ENCODE assay signal across 14 cellular contexts in genomic region chr21:46189959-46190490, GRCh38. TPM values are rescaled to one million over a fixed set of nuclear protein-coding genes. Genes with fewer than 3 reads are reported as not detected.
A peak's percentile ranks its signal among the peaks of the same experiment; 100 is the strongest.
DNase-seq lines count a peak whose midpoint lies in the region; ATAC-seq and TF ChIP-seq lines count a peak whose summit lies in the region.
"Had no signal": no experiment of that assay in that cellular context is flagged by ENCODE, and none has a peak within 500 bp of the region (broad histone marks: within the 10 kb centered on the region; RNA-seq: fewer than 3 reads in every experiment).

No MANE protein-coding gene starts in this region.

- ATAC-seq in right cardiac atrium (peak in 1 of 2 donors; percentile 2), GM21528 (IDR thresholded peaks at IDR 0.05; ENCODE audit: low FRiP score, unreplicated experiment) (no peak), GM21526 (IDR thresholded peaks at IDR 0.05; ENCODE audit: low FRiP score, unreplicated experiment) (no peak)
- no peak for ATAC-seq in activated naive CD8-positive, alpha-beta T cell treated with anti-CD3 and anti-CD28 coated beads, Interleukin-2, amount 50 U/mL, for 24 hours
- ATAC-seq: activated naive CD4-positive, alpha-beta T cell treated with anti-CD3 and anti-CD28 coated beads, Interleukin-2, amount 50 U/mL, for 72 hours had no signal

- H3K36me3 ChIP-seq in H7 (replicated peaks; ENCODE audit: control insufficient read depth, insufficient read depth, low read length), result peaks cover 13% of the 10 kb centered on the region

- no peaks in the 10 kb centered on the region for H3K27me3 ChIP-seq in H7 (ENCODE audit: control insufficient read depth, insufficient read depth, low read length)
- no peaks in the 10 kb centered on the region for H3K27me3 ChIP-seq in right cardiac atrium (ENCODE audit: control insufficient read depth, insufficient read depth)
- H3K27me3 ChIP-seq: SJCRH30, spleen had no signal

- H3K4me3 Mint-ChIP-seq in chondrocyte (ENCODE audit: unreplicated experiment), result no peak overlapping the region
- no peak overlapping the region for H3K4me3 Mint-ChIP-seq in activated naive CD8-positive, alpha-beta T cell treated with anti-CD3 and anti-CD28 coated beads, Interleukin-2, amount 50 U/mL, for 24 hours
- H3K4me3 Mint-ChIP-seq: stimulated activated naive CD8-positive, alpha-beta T cell treated with anti-CD3 and anti-CD28 coated beads, Interleukin-15, Interleukin-2, amounts not matched to agents 100 ng/mL and 50 ng/mL, for 24 hours had no signal

- intact Hi-C loops in right cardiac atrium (cut with DNase I), result no loop called here

- DNase-seq in H7 (peak; percentile 33), chondrocyte (ENCODE audit: low spot score) (peak; percentile 79), right cardiac atrium (no peak), COLO668 (lab: John Stamatoyannopoulos, UW; ENCODE audit: unreplicated experiment) (no peak)
- DNase-seq in activated naive CD8-positive, alpha-beta T cell treated with anti-CD3 and anti-CD28 coated beads, Interleukin-2, amount 50 U/mL, for 24 hours, result no peak
- DNase-seq: activated CD4-positive, alpha-beta T cell treated with anti-CD3 and anti-CD28 coated beads for 48 hours; NCI-H1417 treated with DMSO at 0.1 percent for 48 hours; SJCRH30; spleen had no signal

- H3K27ac ChIP-seq in right cardiac atrium (ENCODE audit: low read length), result peak overlapping the region; percentile 86
- H3K27ac ChIP-seq in skin epidermis, result peak overlapping the region in 14 of 21 experiments; percentile 10 to 85 (median 72)
- H3K27ac ChIP-seq: SJCRH30 had no signal

- no peaks in the 10 kb centered on the region for H3K9me3 ChIP-seq in right cardiac atrium (ENCODE audit: control insufficient read depth, low read length)
- H3K9me3 ChIP-seq: SJCRH30, spleen had no signal

- H3K27ac Mint-ChIP-seq in chondrocyte (ENCODE audit: unreplicated experiment), result no peak overlapping the region
- H3K27ac Mint-ChIP-seq in activated naive CD8-positive, alpha-beta T cell treated with anti-CD3 and anti-CD28 coated beads, Interleukin-2, amount 50 U/mL, for 24 hours, result no peak overlapping the region
- H3K27ac Mint-ChIP-seq: stimulated activated naive CD8-positive, alpha-beta T cell treated with anti-CD3 and anti-CD28 coated beads, Interleukin-15, Interleukin-2, amounts not matched to agents 100 ng/mL and 50 ng/mL, for 24 hours had no signal

- 94% methylated on average over 14 of the region's 14 CpGs for WGBS in right cardiac atrium

- H3K36me3 Mint-ChIP-seq in chondrocyte (ENCODE audit: low read depth), result peaks cover 22% of the 10 kb centered on the region
- H3K36me3 Mint-ChIP-seq in activated naive CD8-positive, alpha-beta T cell treated with anti-CD3 and anti-CD28 coated beads, Interleukin-2, amount 50 U/mL, for 24 hours (ENCODE audit: low read depth), result peaks cover under 1% of the 10 kb centered on the region
- H3K36me3 Mint-ChIP-seq: activated naive CD4-positive, alpha-beta T cell treated with anti-CD3 and anti-CD28 coated beads, Interleukin-2, amount 50 U/mL, for 72 hours had no signal

- peaks cover 41% of the 10 kb centered on the region for H3K4me1 Mint-ChIP-seq in chondrocyte (ENCODE audit: low read depth)
- H3K4me1 Mint-ChIP-seq in activated naive CD8-positive, alpha-beta T cell treated with anti-CD3 and anti-CD28 coated beads, Interleukin-2, amount 50 U/mL, for 24 hours, result peaks cover 2% of the 10 kb centered on the region

- peaks cover 9% of the 10 kb centered on the region for H3K4me1 ChIP-seq in right cardiac atrium (ENCODE audit: control insufficient read depth, insufficient read depth, low read length)

- TF ChIP-seq CTCF in chondrocyte (IDR thresholded peaks at IDR 0.05), result no peak

- no peaks in the 10 kb centered on the region for H3K9me3 Mint-ChIP-seq in chondrocyte (ENCODE audit: low read depth)
- no peaks in the 10 kb centered on the region for H3K9me3 Mint-ChIP-seq in activated naive CD8-positive, alpha-beta T cell treated with anti-CD3 and anti-CD28 coated beads, Interleukin-2, amount 50 U/mL, for 24 hours
- H3K9me3 Mint-ChIP-seq: activated naive CD4-positive, alpha-beta T cell treated with anti-CD3 and anti-CD28 coated beads, Interleukin-2, amount 50 U/mL, for 72 hours; stimulated activated naive CD8-positive, alpha-beta T cell treated with anti-CD3 and anti-CD28 coated beads, Interleukin-15, Interleukin-2, amounts not matched to agents 100 ng/mL and 50 ng/mL, for 24 hours had no signal

- no peaks in the 10 kb centered on the region for H3K27me3 Mint-ChIP-seq in chondrocyte (ENCODE audit: low read depth)
- H3K27me3 Mint-ChIP-seq in activated naive CD8-positive, alpha-beta T cell treated with anti-CD3 and anti-CD28 coated beads, Interleukin-2, amount 50 U/mL, for 24 hours, result no peaks in the 10 kb centered on the region
- H3K27me3 Mint-ChIP-seq: stimulated activated naive CD8-positive, alpha-beta T cell treated with anti-CD3 and anti-CD28 coated beads, Interleukin-15, Interleukin-2, amounts not matched to agents 100 ng/mL and 50 ng/mL, for 24 hours had no signal

- H3K4me3 ChIP-seq in H7 (ENCODE audit: insufficient read depth, low read depth, low read length), result no peak overlapping the region
- no peak overlapping the region for H3K4me3 ChIP-seq in right cardiac atrium (ENCODE audit: low read length)
- H3K4me3 ChIP-seq in skin epidermis, result no peak overlapping the region
- H3K4me3 ChIP-seq: SJCRH30, spleen had no signal

RNA-seq across cellular contexts. Expression of gene SPATC1L, which starts 5.8 kb away (rescaled TPM):
- total RNA-seq in H7 (2014; rRNA removed; shearing (Covaris generic)), result 35.5 and 41.5 TPM in 2 replicates
- total RNA-seq in chondrocyte (14.0 to 18.5 TPM (median 14.1 TPM) in 3 replicates), right cardiac atrium (10 to 100 TPM in 3 of 4 donors, 1 to 10 TPM in 1; 8.8 to 12.0 (median 11.6) TPM)
- polyA plus RNA-seq in right cardiac atrium, result 10.3 TPM

RNA-seq across cellular contexts. Expression of gene FTCD, which starts 34.6 kb away (rescaled TPM):
- 1.6 TPM in 1 of 2 replicates, not detected in the other for total RNA-seq in H7 (2014; rRNA removed; shearing (Covaris generic))
- total RNA-seq in chondrocyte (1.7 to 4.1 TPM (median 1.7 TPM) in 3 replicates), right cardiac atrium (1 to 10 TPM; 1.6 to 3.5 (median 2.0) TPM)
- polyA plus RNA-seq in right cardiac atrium, result 1.00 TPM
- total RNA-seq: SJCRH30 had no signal

RNA-seq across cellular contexts. Expression of gene LSS, which starts 38.5 kb away (rescaled TPM):
- 44.6 and 53.3 TPM in 2 replicates for total RNA-seq in H7 (2014; rRNA removed; shearing (Covaris generic))
- 93.2 to 110 TPM (median 107 TPM) in 3 replicates for total RNA-seq in chondrocyte
- total RNA-seq in right cardiac atrium, result 10 to 100 TPM; 55.0 to 91.9 (median 79.7) TPM
- polyA plus RNA-seq in right cardiac atrium, result 34.1 TPM

Comparison
In these comparisons a context has a peak if more than half of its experiments do, and no peak if none do; other contexts are left out.
1. DNase-seq: peak in H7 (single experiment) and chondrocyte (single experiment); none in right cardiac atrium (0 of 3), COLO668 (single experiment) and activated naive CD8-positive, alpha-beta T cell treated with anti-CD3 and anti-CD28 coated beads, Interleukin-2, amount 50 U/mL, for 24 hours (single experiment).